Comparison of ENCODE assay signal across 9 cellular contexts in the genomic region with DNA sequence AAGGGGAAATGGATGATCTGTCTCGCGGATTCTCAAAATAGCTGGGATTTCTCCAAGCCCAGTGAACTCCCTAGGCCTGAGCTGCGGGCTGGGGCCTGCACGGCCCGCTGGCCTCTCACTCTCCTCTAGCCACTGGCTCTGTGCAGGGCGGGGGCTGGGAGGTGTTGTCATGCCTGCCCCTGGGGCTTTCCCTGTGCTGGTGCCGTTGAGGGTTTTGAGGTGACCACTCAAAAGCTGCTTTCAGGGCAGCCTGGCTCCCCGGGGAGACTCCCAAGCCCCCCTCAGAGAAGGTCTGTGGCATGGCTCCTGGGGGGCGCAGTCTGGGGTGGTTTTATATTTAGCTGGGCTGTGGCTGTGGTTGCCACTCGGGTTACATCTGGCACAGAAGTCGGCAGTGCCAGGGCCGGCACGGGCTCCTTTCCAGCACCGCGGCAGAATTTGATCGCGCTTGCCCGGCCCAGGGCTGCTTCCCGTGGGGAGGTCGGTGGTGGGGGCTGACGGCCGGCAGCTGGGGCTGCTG. TPM values are rescaled to one million over a fixed set of nuclear protein-coding genes. Genes with fewer than 3 reads are reported as not detected.
A peak's percentile ranks its signal among the peaks of the same experiment; 100 is the strongest.
DNase-seq lines count a peak whose midpoint lies in the region; ATAC-seq, FAIRE-seq and TF ChIP-seq lines count a peak whose summit lies in the region.
"Had no signal": no experiment of that assay in that cellular context is flagged by ENCODE, and none has a peak within 500 bp of the region (broad histone marks: within the 10 kb centered on the region; RNA-seq: fewer than 3 reads in every experiment).

No MANE protein-coding gene starts in this region.

- in situ Hi-C loops in K562 (cut with MboI): no loop called here

- no peaks in the 10 kb centered on the region for H3K9me2 ChIP-seq in hepatocyte (replicated peaks; ENCODE audit: insufficient read depth)

- H4K20me1 ChIP-seq in K562 (replicated peaks; ENCODE audit: control insufficient read depth, insufficient read depth, low read length): peaks cover 10% of the 10 kb centered on the region; the same call in 1 of the 2 replicates
- peaks cover 2% of the 10 kb centered on the region for H4K20me1 ChIP-seq in hepatocyte (ENCODE audit: insufficient read depth, poor library complexity, severe bottlenecking)

- CTCF ChIA-PET in K562 (lab: Yijun Ruan, JAX; ENCODE audit: low intra/inter-chr PET ratio): no interaction called here

- 87% methylated on average over 16 of the region's 22 CpGs for WGBS in K562 (ENCODE audit: insufficient coverage, low coverage, missing lambda C conversion rate)
- WGBS in hepatocyte (ENCODE audit: low lambda C conversion rate, missing lambda C conversion rate): 83% methylated on average over 22 of the region's 22 CpGs

- H3K27me3 ChIP-seq in K562 (ENCODE audit: control insufficient read depth in 2 of 2, insufficient read depth in 2 of 2, low read length in 2 of 2): no peaks in the 10 kb centered on the region
- no peaks in the 10 kb centered on the region for H3K27me3 ChIP-seq in hepatocyte
- no peaks in the 10 kb centered on the region for H3K27me3 ChIP-seq in skeletal muscle tissue (ENCODE audit: control insufficient read depth in 3 of 3, insufficient read depth in 3 of 3, low read length in 3 of 3)

- ATAC-seq in K562: no peak
- no peak for ATAC-seq in GM21737 (IDR thresholded peaks at IDR 0.05; ENCODE audit: unreplicated experiment)

- no peak for TF ChIP-seq CTCF in GM20000 (IDR thresholded peaks at IDR 0.05; ENCODE audit: extremely low read depth, missing control alignments)
- TF ChIP-seq CTCF in K562 (IDR thresholded peaks at IDR 0.05 in 2 of 3, conservative IDR thresholded peaks at IDR 0.05 in 1 of 3; ENCODE audit: insufficient read depth in 2 of 3, low read depth in 1 of 3, low read length in 3 of 3): no peak
- no peak for TF ChIP-seq CTCF in hepatocyte (IDR thresholded peaks at IDR 0.05; ENCODE audit: poor library complexity)

- POLR2A ChIA-PET in K562 (lab: Yijun Ruan, JAX): interaction anchor here (0.6 to 1.4 kb wide), 4 partner anchors 10 to 871 kb away, joined by 3 to 4 read pairs (median 4); a partner anchor contains a TSS

- H3K4me3 ChIP-seq in K562 (no peak overlapping the region), hepatocyte (no peak overlapping the region), skeletal muscle tissue (ENCODE audit: low read length in 3 of 3) (peak overlapping the region; percentile 68 to 82 (median 81))

- H2AFZ ChIP-seq in K562 (ENCODE audit: low read depth, low read length) (no peak overlapping the region), hepatocyte (no peak overlapping the region)

- FAIRE-seq in K562 (lab: Jason Lieb, UNC): no peak

- H3K9me3 ChIP-seq in K562 (replicated peaks; ENCODE audit: control insufficient read depth, insufficient read depth, low read depth, low read length): no peaks in the 10 kb centered on the region
- H3K9me3 ChIP-seq in hepatocyte (ENCODE audit: low read depth): no peaks in the 10 kb centered on the region
- H3K9me3 ChIP-seq in skeletal muscle tissue (ENCODE audit: control insufficient read depth in 3 of 3, low read length in 3 of 3): no peaks in the 10 kb centered on the region

- intact Hi-C loops in K562 (cut with micrococcal nuclease): no loop called here

- peak overlapping the region in 1 of 2 experiments; percentile 58; a peak in 2 of 4 replicates for H3K9ac ChIP-seq in K562 (ENCODE audit: insufficient read depth in 1 of 2, low read depth in 2 of 2, low read length in 2 of 2)
- peak overlapping the region; percentile 92 to 99 (median 92) for H3K9ac ChIP-seq in skeletal muscle tissue (ENCODE audit: low read depth in 1 of 3, low read length in 3 of 3)

- H3K4me1 ChIP-seq in K562 (replicated peaks in 1 of 2; ENCODE audit: control insufficient read depth in 2 of 2, insufficient read depth in 2 of 2, low read length in 2 of 2) (peaks cover 12 to 78% of the 10 kb centered on the region in 2 experiments; a peak in 4 of 5 replicates), hepatocyte (ENCODE audit: insufficient read depth) (no peaks in the 10 kb centered on the region), skeletal muscle tissue (ENCODE audit: control insufficient read depth in 3 of 3, insufficient read depth in 3 of 3, low read length in 3 of 3) (peaks cover 34 to 58% (median 49%) of the 10 kb centered on the region in 3 donors)

- H3K9me1 ChIP-seq in K562 (ENCODE audit: control insufficient read depth, insufficient read depth, low read length): peaks cover 8% of the 10 kb centered on the region

- TF ChIP-seq RAD21 in K562 (CRISPR knock-in tag; conservative IDR thresholded peaks at IDR 0.05 in 1 of 2, IDR thresholded peaks at IDR 0.05 in 1 of 2): no peak

- TF ChIP-seq EP300 in K562 (IDR thresholded peaks at IDR 0.05; ENCODE audit: low read length): no peak

- DNase-seq in GM20000 (ENCODE audit: low spot score) (peak; percentile 75), K562 (ENCODE audit: extremely low read depth in 1 of 4, low spot score in 3 of 4) (no peak), hepatocyte (ENCODE audit: low spot score) (peak; percentile 18), SW 1271 (lab: John Stamatoyannopoulos, UW) (no peak), NOMO-1 treated with dmso at 0.1 percent for 144 hours (lab: John Stamatoyannopoulos, UW; ENCODE audit: unreplicated experiment) (no peak), OCI-M1 (lab: John Stamatoyannopoulos, UW) (no peak)
- DNase-seq: activated effector memory CD4-positive, alpha-beta T cell treated with Interleukin-2 at 50 U/mL for 16 hours had no signal

- H3K4me2 ChIP-seq in K562 (ENCODE audit: insufficient read depth, low read length) (no peak overlapping the region), hepatocyte (no peak overlapping the region)

- no peak for TF ChIP-seq POLR2A in K562 (conservative IDR thresholded peaks at IDR 0.05)

- BruUV-seq in K562 (replicated peaks; lab: Mats Ljungman, UMichigan): no TSS peak

- H3K36me3 ChIP-seq in K562 (ENCODE audit: control insufficient read depth, insufficient read depth, low read length) (peaks cover 36% of the 10 kb centered on the region; the same call in 1 of the 3 replicates), hepatocyte (replicated peaks; ENCODE audit: insufficient read depth, low read depth) (no peaks in the 10 kb centered on the region), skeletal muscle tissue (ENCODE audit: control insufficient read depth in 3 of 3, insufficient read depth in 3 of 3, low read length in 3 of 3) (peaks cover 9 to 14% (median 12%) of the 10 kb centered on the region in 3 donors)

- peaks cover 38% of the 10 kb centered on the region for H3K79me2 ChIP-seq in K562 (ENCODE audit: control insufficient read depth, insufficient read depth, low read length)
- H3K79me2 ChIP-seq in hepatocyte: peaks cover 47% of the 10 kb centered on the region

- H3K27ac ChIP-seq in K562 (ENCODE audit: extremely low read depth, low read depth, low read length) (peak overlapping the region; percentile 22; the same call in 1 of the 3 replicates), hepatocyte (no peak overlapping the region), skeletal muscle tissue (ENCODE audit: low read depth, low read length) (peak overlapping the region; percentile 99)

RNA-seq across cellular contexts. Expression of a gene that starts 10.0 kb away (rescaled TPM):
- total RNA-seq in K562 (2011; cell fraction: chromatin; rRNA removed; ENCODE audit: low replicate concordance): 5.1 and 13.9 TPM in 2 replicates
- total RNA-seq in K562 (2011; cell fraction: nucleolus; rRNA removed): 55.0 and 85.4 TPM in 2 replicates
- total RNA-seq in K562 (2011; cell fraction: nucleoplasm; rRNA removed): 23.9 and 26.6 TPM in 2 replicates
- 842 and 854 TPM in 2 replicates for total RNA-seq in K562 (2014; rRNA removed)
- total RNA-seq in K562 (2014; rRNA removed; fragmentation: Illumina TruSeq; extraction: Trizol): 7.4 and 14.9 TPM in 2 replicates
- total RNA-seq in K562 (2015; rRNA removed; fragmentation: Illumina TruSeq; extraction: Trizol): 227 and 243 TPM in 2 replicates
- total RNA-seq in K562 (2021): 289 and 313 TPM in 2 replicates
- 137 and 185 TPM in 2 replicates for polyA plus RNA-seq in K562 (2011; rRNA removed)
- polyA plus RNA-seq in K562 (2011; cell fraction: cytosol; rRNA removed): 393 and 1,045 TPM in 2 replicates
- polyA plus RNA-seq in K562 (2011; cell fraction: nucleus; rRNA removed): 125 and 147 TPM in 2 replicates
- 246 and 272 TPM in 2 replicates for polyA plus RNA-seq in K562 (2012)
- polyA plus RNA-seq in K562 (2014; fragmentation: Illumina TruSeq; extraction: Trizol): 37.6 and 257 TPM in 2 replicates
- polyA plus RNA-seq in K562 (2014; fragmentation: Nextera tagmentation; extraction: Ambion mirVana): 10 to 100 TPM; 31.3 to 91.8 TPM
- 810 and 833 TPM in 2 replicates for polyA plus RNA-seq in K562 (2014; rRNA removed)
- polyA minus RNA-seq in K562 (2011; rRNA and poly(A)+ RNA removed): 14.2 and 24.3 TPM in 2 replicates
- 76.8 and 119 TPM in 2 replicates for polyA minus RNA-seq in K562 (2011; cell fraction: cytosol; rRNA and poly(A)+ RNA removed)
- 20.3 and 27.4 TPM in 2 replicates for polyA minus RNA-seq in K562 (2011; cell fraction: nucleus; rRNA and poly(A)+ RNA removed)
- 201 and 226 TPM in 2 replicates for total RNA-seq in hepatocyte
- polyA plus RNA-seq in hepatocyte: 354 and 442 TPM in 2 replicates
- 525 TPM for total RNA-seq in skeletal muscle tissue

RNA-seq across cellular contexts. Expression of a gene that starts 21.0 kb away (rescaled TPM):
- total RNA-seq in K562 (2011; cell fraction: chromatin; rRNA removed; ENCODE audit: low replicate concordance): not detected in 2 replicates
- not detected in 2 replicates for total RNA-seq in K562 (2011; cell fraction: nucleolus; rRNA removed)
- total RNA-seq in K562 (2011; cell fraction: nucleoplasm; rRNA removed): not detected in 2 replicates
- total RNA-seq in K562 (2014; rRNA removed): not detected in 2 replicates
- not detected in 2 replicates for total RNA-seq in K562 (2014; rRNA removed; fragmentation: Illumina TruSeq; extraction: Trizol)
- total RNA-seq in K562 (2015; rRNA removed; fragmentation: Illumina TruSeq; extraction: Trizol): not detected in 2 replicates
- total RNA-seq in K562 (2021): not detected in 2 replicates
- 0.03 TPM in 1 of 2 replicates, not detected in the other for polyA plus RNA-seq in K562 (2011; rRNA removed)
- polyA plus RNA-seq in K562 (2011; cell fraction: cytosol; rRNA removed): not detected in 2 replicates
- not detected in 2 replicates for polyA plus RNA-seq in K562 (2011; cell fraction: nucleus; rRNA removed)
- not detected in 2 replicates for polyA plus RNA-seq in K562 (2012)
- polyA plus RNA-seq in K562 (2014; fragmentation: Illumina TruSeq; extraction: Trizol): not detected in 2 replicates
- polyA plus RNA-seq in K562 (2014; fragmentation: Nextera tagmentation; extraction: Ambion mirVana): not detected
- not detected in 2 replicates for polyA plus RNA-seq in K562 (2014; rRNA removed)
- polyA minus RNA-seq in K562 (2011; rRNA and poly(A)+ RNA removed): not detected in 2 replicates
- polyA minus RNA-seq in K562 (2011; cell fraction: cytosol; rRNA and poly(A)+ RNA removed): not detected in 2 replicates
- polyA minus RNA-seq in K562 (2011; cell fraction: nucleus; rRNA and poly(A)+ RNA removed): not detected in 2 replicates
- total RNA-seq in hepatocyte: not detected in 2 replicates
- not detected in 2 replicates for polyA plus RNA-seq in hepatocyte
- 0.52 TPM for total RNA-seq in skeletal muscle tissue

RNA-seq across cellular contexts. Expression of a gene that starts 32.5 kb away (rescaled TPM):
- 122 and 325 TPM in 2 replicates for total RNA-seq in K562 (2011; cell fraction: chromatin; rRNA removed; ENCODE audit: low replicate concordance)
- total RNA-seq in K562 (2011; cell fraction: nucleolus; rRNA removed): 437 and 484 TPM in 2 replicates
- 307 and 324 TPM in 2 replicates for total RNA-seq in K562 (2011; cell fraction: nucleoplasm; rRNA removed)
- 86.0 and 158 TPM in 2 replicates for total RNA-seq in K562 (2014; rRNA removed)
- 33.1 and 36.7 TPM in 2 replicates for total RNA-seq in K562 (2014; rRNA removed; fragmentation: Illumina TruSeq; extraction: Trizol)
- 81.9 and 91.6 TPM in 2 replicates for total RNA-seq in K562 (2015; rRNA removed; fragmentation: Illumina TruSeq; extraction: Trizol)
- total RNA-seq in K562 (2021): 186 and 195 TPM in 2 replicates
- 68.0 and 169 TPM in 2 replicates for polyA plus RNA-seq in K562 (2011; rRNA removed)
- 224 and 335 TPM in 2 replicates for polyA plus RNA-seq in K562 (2011; cell fraction: cytosol; rRNA removed)
- 326 and 378 TPM in 2 replicates for polyA plus RNA-seq in K562 (2011; cell fraction: nucleus; rRNA removed)
- polyA plus RNA-seq in K562 (2012): 229 and 297 TPM in 2 replicates
- 204 and 211 TPM in 2 replicates for polyA plus RNA-seq in K562 (2014; fragmentation: Illumina TruSeq; extraction: Trizol)
- polyA plus RNA-seq in K562 (2014; fragmentation: Nextera tagmentation; extraction: Ambion mirVana): 10 to 100 TPM; 29.3 to 73.2 TPM
- polyA plus RNA-seq in K562 (2014; rRNA removed): 81.4 and 108 TPM in 2 replicates
- 76.6 and 95.7 TPM in 2 replicates for polyA minus RNA-seq in K562 (2011; rRNA and poly(A)+ RNA removed)
- 188 and 209 TPM in 2 replicates for polyA minus RNA-seq in K562 (2011; cell fraction: cytosol; rRNA and poly(A)+ RNA removed)
- 66.2 and 80.1 TPM in 2 replicates for polyA minus RNA-seq in K562 (2011; cell fraction: nucleus; rRNA and poly(A)+ RNA removed)
- total RNA-seq in hepatocyte: 65.3 and 102 TPM in 2 replicates
- 366 and 370 TPM in 2 replicates for polyA plus RNA-seq in hepatocyte
- total RNA-seq in skeletal muscle tissue: 83.0 TPM

RNA-seq across cellular contexts. Expression of a gene that starts 43.7 kb away (rescaled TPM):
- total RNA-seq in K562 (2011; cell fraction: chromatin; rRNA removed; ENCODE audit: low replicate concordance): 66.1 and 87.4 TPM in 2 replicates
- 67.0 and 68.3 TPM in 2 replicates for total RNA-seq in K562 (2011; cell fraction: nucleolus; rRNA removed)
- total RNA-seq in K562 (2011; cell fraction: nucleoplasm; rRNA removed): 68.0 and 69.1 TPM in 2 replicates
- total RNA-seq in K562 (2014; rRNA removed) (62.1 and 71.5 TPM in 2 replicates), K562 (2014; rRNA removed; fragmentation: Illumina TruSeq; extraction: Trizol) (51.2 and 60.9 TPM in 2 replicates), K562 (2015; rRNA removed; fragmentation: Illumina TruSeq; extraction: Trizol) (85.3 and 86.5 TPM in 2 replicates), K562 (2021) (94.8 and 99.9 TPM in 2 replicates), hepatocyte (104 and 112 TPM in 2 replicates), skeletal muscle tissue (39.1 TPM)
- polyA plus RNA-seq in K562 (2011; rRNA removed) (83.5 and 113 TPM in 2 replicates), K562 (2014; fragmentation: Illumina TruSeq; extraction: Trizol) (78.3 and 100 TPM in 2 replicates), K562 (2014; fragmentation: Nextera tagmentation; extraction: Ambion mirVana) (10 to 100 TPM; 13.2 to 16.2 TPM), K562 (2014; rRNA removed) (61.7 and 79.2 TPM in 2 replicates), hepatocyte (179 and 185 TPM in 2 replicates)
- 101 TPM in 2 replicates for polyA plus RNA-seq in K562 (2011; cell fraction: cytosol; rRNA removed)
- 78.2 and 79.0 TPM in 2 replicates for polyA plus RNA-seq in K562 (2011; cell fraction: nucleus; rRNA removed)
- 69.4 and 84.8 TPM in 2 replicates for polyA plus RNA-seq in K562 (2012)
- polyA minus RNA-seq in K562 (2011; rRNA and poly(A)+ RNA removed): 71.6 and 93.9 TPM in 2 replicates
- 31.4 and 40.9 TPM in 2 replicates for polyA minus RNA-seq in K562 (2011; cell fraction: cytosol; rRNA and poly(A)+ RNA removed)
- 22.5 and 40.4 TPM in 2 replicates for polyA minus RNA-seq in K562 (2011; cell fraction: nucleus; rRNA and poly(A)+ RNA removed)

Comparison
In these comparisons a context has a peak if more than half of its experiments do, and no peak if none do; other contexts are left out.
1. DNase-seq: peak in GM20000 (single experiment) and hepatocyte (single experiment); none in K562 (0 of 4), SW 1271 (0 of 2), NOMO-1 treated with dmso at 0.1 percent for 144 hours (single experiment) and OCI-M1 (single experiment).
2. H3K4me3 ChIP-seq: peak in skeletal muscle tissue (3 of 3); none in K562 (single experiment) and hepatocyte (single experiment).